Comparison of ENCODE assay signal across 24 cellular contexts in the genomic region with DNA sequence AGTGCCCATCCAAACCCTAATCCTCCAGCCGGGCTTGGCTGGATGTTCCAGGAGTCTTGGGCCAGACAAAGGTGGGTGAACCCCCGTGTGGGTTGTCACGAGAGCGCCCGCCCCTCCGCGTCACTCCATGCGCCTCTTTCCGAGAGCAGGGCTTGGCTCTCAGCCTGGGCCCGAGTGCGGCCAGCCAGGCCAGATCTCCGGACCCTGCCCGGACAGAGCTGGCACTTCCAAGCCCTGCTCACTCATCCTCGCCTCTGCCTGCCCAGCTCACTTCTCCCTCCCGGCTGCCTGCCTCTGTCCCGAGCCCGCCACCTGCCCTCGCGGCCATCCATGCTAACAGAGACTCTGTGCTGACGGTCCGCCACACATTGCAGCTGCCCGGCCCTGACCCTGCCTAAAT. TPM values are rescaled to one million over a fixed set of nuclear protein-coding genes. Genes with fewer than 3 reads are reported as not detected.
DNase-seq lines count a peak whose midpoint lies in the region; ATAC-seq and TF ChIP-seq lines count a peak whose summit lies in the region.
"Had no signal": no experiment of that assay in that cellular context is flagged by ENCODE, and none has a peak within 500 bp of the region (broad histone marks: within the 10 kb centered on the region; RNA-seq: fewer than 3 reads in every experiment).

No MANE protein-coding gene starts in this region.

- ATAC-seq in lower lobe of right lung (no peak), GM18873 (IDR thresholded peaks at IDR 0.05; ENCODE audit: low FRiP score, unreplicated experiment) (no peak)
- ATAC-seq: A549, GM12878 had no signal

- H3K27me3 ChIP-seq in dorsolateral prefrontal cortex (no peaks in the 10 kb centered on the region), lower lobe of right lung (ENCODE audit: low read depth) (no peaks in the 10 kb centered on the region)
- H3K27me3 ChIP-seq: BE2C had no signal

- H3K4me3 ChIP-seq in dorsolateral prefrontal cortex = no peak overlapping the region
- H3K4me3 ChIP-seq in lower lobe of right lung = no peak overlapping the region
- H3K4me3 ChIP-seq: A549, GM12878, PC-9 had no signal

- DNase-seq in COLO668 (lab: John Stamatoyannopoulos, UW; ENCODE audit: unreplicated experiment) (peak; percentile 11), dorsolateral prefrontal cortex (peak in 2 of 10 donors; percentile 50 to 54), lower lobe of right lung (peak; percentile 39), pons (ENCODE audit: low spot score) (peak; percentile 32), NCI-H510A (lab: John Stamatoyannopoulos, UW) (no peak), NCI-H1417 treated with DMSO at 0.1 percent for 48 hours (lab: John Stamatoyannopoulos, UW) (no peak), SIG-M5 (lab: John Stamatoyannopoulos, UW) (no peak)
- DNase-seq: BE2C; CD4-positive, CD25-positive, alpha-beta regulatory T cell; COR-L47; DND-41; H9; Karpas-422; NCI-H187 treated with DMSO at 0.1 percent for 48 hours; NCI-H2107; PC-9; RPMI8226; SHP77 treated with DMSO at 0.1 percent for 48 hours; SK-N-SH had no signal

- peaks cover 15% of the 10 kb centered on the region for H3K4me1 ChIP-seq in lower lobe of right lung
- H3K4me1 ChIP-seq: BE2C had no signal

- intact Hi-C loops in dorsolateral prefrontal cortex (cut with DNase I) = loop anchor here (5.0 to 10.0 kb wide), 2 partner anchors 111 to 184 kb away; partner anchors contain the start of gene CHPF2 (in 1 of the 2)
- intact Hi-C loops in lower lobe of right lung (cut with DNase I) = no loop called here

- peaks cover 85% of the 10 kb centered on the region for H3K36me3 ChIP-seq in lower lobe of right lung

- H3K9me3 ChIP-seq in lower lobe of right lung = no peaks in the 10 kb centered on the region
- H3K9me3 ChIP-seq: A549, BE2C, SK-N-SH had no signal

- no peak for TF ChIP-seq CTCF in dorsolateral prefrontal cortex (IDR thresholded peaks at IDR 0.05 in 54 of 56, conservative IDR thresholded peaks at IDR 0.05 in 2 of 56; ENCODE audit: low read depth in 1 of 56, partially characterized antibody in 56 of 56)
- TF ChIP-seq CTCF in lower lobe of right lung (IDR thresholded peaks at IDR 0.05) = no peak

- H3K27ac ChIP-seq in dorsolateral prefrontal cortex = peak overlapping the region in 55 of 59 donors; percentile 5 to 87 (median 73)
- no peak overlapping the region for H3K27ac ChIP-seq in lower lobe of right lung
- H3K27ac ChIP-seq: A549, PC-9 had no signal

RNA-seq across cellular contexts. Expression of gene AGAP3, which starts 34.6 kb away (rescaled TPM):
- total RNA-seq in dorsolateral prefrontal cortex = 100 to 1,000 TPM; 309 to 533 (median 426) TPM
- total RNA-seq in lower lobe of right lung = 157 TPM

RNA-seq across cellular contexts. Expression of gene TMUB1, which starts 37.6 kb away (rescaled TPM):
- total RNA-seq in dorsolateral prefrontal cortex (10 to 100 TPM; 17.3 to 45.4 (median 25.2) TPM), lower lobe of right lung (37.4 TPM)

RNA-seq across cellular contexts. Expression of gene FASTK, which starts 40.3 kb away (rescaled TPM):
- total RNA-seq in dorsolateral prefrontal cortex (100 to 1,000 TPM in 1 of 120 experiments, 10 to 100 TPM in 119; 53.2 to 105 (median 70.3) TPM), lower lobe of right lung (54.4 TPM)

RNA-seq across cellular contexts. Expression of gene GBX1, which starts 46.6 kb away (rescaled TPM):
- total RNA-seq in dorsolateral prefrontal cortex (under 1 TPM in 2 of 120 experiments, not detected in 118; 0.44 to 0.46 TPM), lower lobe of right lung (not detected)
- total RNA-seq: CD4-positive, CD25-positive, alpha-beta regulatory T cell; GM12878; H9; M059J; NCI-H460; PC-9 had no signal

Comparison
In these comparisons a context has a peak if more than half of its experiments do, and no peak if none do; other contexts are left out.
1. DNase-seq: peak in COLO668 (single experiment), lower lobe of right lung (single experiment) and pons (single experiment); none in NCI-H510A (single experiment), NCI-H1417 treated with DMSO at 0.1 percent for 48 hours (single experiment) and SIG-M5 (single experiment).